ENCODE assay signal across 4 cellular contexts in the genomic region with DNA sequence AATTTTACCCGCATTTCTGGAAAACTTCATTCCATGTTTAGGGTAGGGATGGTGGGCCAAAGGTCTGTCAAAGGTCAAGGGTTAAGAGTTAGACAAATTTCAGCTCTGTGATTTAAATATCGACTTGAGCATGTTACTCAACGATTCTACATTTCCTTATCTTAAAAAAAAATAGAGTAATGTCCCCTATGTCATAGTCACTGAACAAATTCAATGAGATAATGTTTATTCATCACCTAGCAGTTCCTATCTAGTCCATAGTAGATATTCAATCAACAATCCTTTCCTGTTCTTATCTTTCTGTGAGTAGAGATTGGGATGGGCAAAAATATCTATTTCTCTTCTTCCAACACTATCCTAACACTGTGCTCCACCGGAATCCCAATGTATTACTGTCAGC.
TF ChIP-seq lines count a peak whose summit lies in the region.

No MANE protein-coding gene starts in this region.

TF ChIP-seq in liver, 16 proteins besides CTCF, POLR2A, EP300 and RAD21 (continues in another document):
- TF ChIP-seq TAF1 (conservative IDR thresholded peaks at IDR 0.05) (no peak), SP1 (IDR thresholded peaks at IDR 0.05) (peak; percentile 14), FOXA2 (IDR thresholded peaks at IDR 0.05) (no peak), YY1 (IDR thresholded peaks at IDR 0.05) (no peak), JUND (IDR thresholded peaks at IDR 0.05) (no peak), NR2F2 (IDR thresholded peaks at IDR 0.05) (peak; percentile 78)
- TF ChIP-seq, protein P1, sequence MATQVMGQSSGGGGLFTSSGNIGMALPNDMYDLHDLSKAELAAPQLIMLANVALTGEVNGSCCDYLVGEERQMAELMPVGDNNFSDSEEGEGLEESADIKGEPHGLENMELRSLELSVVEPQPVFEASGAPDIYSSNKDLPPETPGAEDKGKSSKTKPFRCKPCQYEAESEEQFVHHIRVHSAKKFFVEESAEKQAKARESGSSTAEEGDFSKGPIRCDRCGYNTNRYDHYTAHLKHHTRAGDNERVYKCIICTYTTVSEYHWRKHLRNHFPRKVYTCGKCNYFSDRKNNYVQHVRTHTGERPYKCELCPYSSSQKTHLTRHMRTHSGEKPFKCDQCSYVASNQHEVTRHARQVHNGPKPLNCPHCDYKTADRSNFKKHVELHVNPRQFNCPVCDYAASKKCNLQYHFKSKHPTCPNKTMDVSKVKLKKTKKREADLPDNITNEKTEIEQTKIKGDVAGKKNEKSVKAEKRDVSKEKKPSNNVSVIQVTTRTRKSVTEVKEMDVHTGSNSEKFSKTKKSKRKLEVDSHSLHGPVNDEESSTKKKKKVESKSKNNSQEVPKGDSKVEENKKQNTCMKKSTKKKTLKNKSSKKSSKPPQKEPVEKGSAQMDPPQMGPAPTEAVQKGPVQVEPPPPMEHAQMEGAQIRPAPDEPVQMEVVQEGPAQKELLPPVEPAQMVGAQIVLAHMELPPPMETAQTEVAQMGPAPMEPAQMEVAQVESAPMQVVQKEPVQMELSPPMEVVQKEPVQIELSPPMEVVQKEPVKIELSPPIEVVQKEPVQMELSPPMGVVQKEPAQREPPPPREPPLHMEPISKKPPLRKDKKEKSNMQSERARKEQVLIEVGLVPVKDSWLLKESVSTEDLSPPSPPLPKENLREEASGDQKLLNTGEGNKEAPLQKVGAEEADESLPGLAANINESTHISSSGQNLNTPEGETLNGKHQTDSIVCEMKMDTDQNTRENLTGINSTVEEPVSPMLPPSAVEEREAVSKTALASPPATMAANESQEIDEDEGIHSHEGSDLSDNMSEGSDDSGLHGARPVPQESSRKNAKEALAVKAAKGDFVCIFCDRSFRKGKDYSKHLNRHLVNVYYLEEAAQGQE (IDR thresholded peaks at IDR 0.05): no peak
- TF ChIP-seq, protein P2, sequence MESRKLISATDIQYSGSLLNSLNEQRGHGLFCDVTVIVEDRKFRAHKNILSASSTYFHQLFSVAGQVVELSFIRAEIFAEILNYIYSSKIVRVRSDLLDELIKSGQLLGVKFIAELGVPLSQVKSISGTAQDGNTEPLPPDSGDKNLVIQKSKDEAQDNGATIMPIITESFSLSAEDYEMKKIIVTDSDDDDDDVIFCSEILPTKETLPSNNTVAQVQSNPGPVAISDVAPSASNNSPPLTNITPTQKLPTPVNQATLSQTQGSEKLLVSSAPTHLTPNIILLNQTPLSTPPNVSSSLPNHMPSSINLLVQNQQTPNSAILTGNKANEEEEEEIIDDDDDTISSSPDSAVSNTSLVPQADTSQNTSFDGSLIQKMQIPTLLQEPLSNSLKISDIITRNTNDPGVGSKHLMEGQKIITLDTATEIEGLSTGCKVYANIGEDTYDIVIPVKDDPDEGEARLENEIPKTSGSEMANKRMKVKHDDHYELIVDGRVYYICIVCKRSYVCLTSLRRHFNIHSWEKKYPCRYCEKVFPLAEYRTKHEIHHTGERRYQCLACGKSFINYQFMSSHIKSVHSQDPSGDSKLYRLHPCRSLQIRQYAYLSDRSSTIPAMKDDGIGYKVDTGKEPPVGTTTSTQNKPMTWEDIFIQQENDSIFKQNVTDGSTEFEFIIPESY (IDR thresholded peaks at IDR 0.05): no peak

TF ChIP-seq in HepG2, 621 proteins besides CTCF, POLR2A, EP300 and RAD21:
- TF ChIP-seq, protein P3, sequence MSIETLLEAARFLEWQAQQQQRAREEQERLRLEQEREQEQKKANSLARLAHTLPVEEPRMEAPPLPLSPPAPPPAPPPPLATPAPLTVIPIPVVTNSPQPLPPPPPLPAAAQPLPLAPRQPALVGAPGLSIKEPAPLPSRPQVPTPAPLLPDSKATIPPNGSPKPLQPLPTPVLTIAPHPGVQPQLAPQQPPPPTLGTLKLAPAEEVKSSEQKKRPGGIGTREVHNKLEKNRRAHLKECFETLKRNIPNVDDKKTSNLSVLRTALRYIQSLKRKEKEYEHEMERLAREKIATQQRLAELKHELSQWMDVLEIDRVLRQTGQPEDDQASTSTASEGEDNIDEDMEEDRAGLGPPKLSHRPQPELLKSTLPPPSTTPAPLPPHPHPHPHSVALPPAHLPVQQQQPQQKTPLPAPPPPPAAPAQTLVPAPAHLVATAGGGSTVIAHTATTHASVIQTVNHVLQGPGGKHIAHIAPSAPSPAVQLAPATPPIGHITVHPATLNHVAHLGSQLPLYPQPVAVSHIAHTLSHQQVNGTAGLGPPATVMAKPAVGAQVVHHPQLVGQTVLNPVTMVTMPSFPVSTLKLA (IDR thresholded peaks at IDR 0.05): no peak
- TF ChIP-seq SP5 (CRISPR knock-in tag; IDR thresholded peaks at IDR 0.05; ENCODE audit: borderline replicate concordance, low read depth) (no peak), ZNF747 (CRISPR knock-in tag; IDR thresholded peaks at IDR 0.05; ENCODE audit: borderline replicate concordance) (no peak), ZSCAN31 (CRISPR knock-in tag; IDR thresholded peaks at IDR 0.05; ENCODE audit: low read depth) (no peak), ZNF235 (CRISPR knock-in tag; IDR thresholded peaks at IDR 0.05; ENCODE audit: borderline replicate concordance) (no peak), NAIF1 (CRISPR knock-in tag; IDR thresholded peaks at IDR 0.05; ENCODE audit: borderline replicate concordance) (no peak), ZNF660 (CRISPR knock-in tag; IDR thresholded peaks at IDR 0.05; ENCODE audit: borderline replicate concordance, low read depth) (no peak), ZFP36L2 (CRISPR knock-in tag; IDR thresholded peaks at IDR 0.05) (no peak), RARA (CRISPR knock-in tag; IDR thresholded peaks at IDR 0.05) (no peak), ZFP90 (CRISPR knock-in tag; IDR thresholded peaks at IDR 0.05; ENCODE audit: borderline replicate concordance) (no peak), ZFY (CRISPR knock-in tag; IDR thresholded peaks at IDR 0.05) (no peak)
- TF ChIP-seq, protein P4, sequence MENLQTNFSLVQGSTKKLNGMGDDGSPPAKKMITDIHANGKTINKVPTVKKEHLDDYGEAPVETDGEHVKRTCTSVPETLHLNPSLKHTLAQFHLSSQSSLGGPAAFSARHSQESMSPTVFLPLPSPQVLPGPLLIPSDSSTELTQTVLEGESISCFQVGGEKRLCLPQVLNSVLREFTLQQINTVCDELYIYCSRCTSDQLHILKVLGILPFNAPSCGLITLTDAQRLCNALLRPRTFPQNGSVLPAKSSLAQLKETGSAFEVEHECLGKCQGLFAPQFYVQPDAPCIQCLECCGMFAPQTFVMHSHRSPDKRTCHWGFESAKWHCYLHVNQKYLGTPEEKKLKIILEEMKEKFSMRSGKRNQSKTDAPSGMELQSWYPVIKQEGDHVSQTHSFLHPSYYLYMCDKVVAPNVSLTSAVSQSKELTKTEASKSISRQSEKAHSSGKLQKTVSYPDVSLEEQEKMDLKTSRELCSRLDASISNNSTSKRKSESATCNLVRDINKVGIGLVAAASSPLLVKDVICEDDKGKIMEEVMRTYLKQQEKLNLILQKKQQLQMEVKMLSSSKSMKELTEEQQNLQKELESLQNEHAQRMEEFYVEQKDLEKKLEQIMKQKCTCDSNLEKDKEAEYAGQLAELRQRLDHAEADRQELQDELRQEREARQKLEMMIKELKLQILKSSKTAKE (CRISPR knock-in tag; IDR thresholded peaks at IDR 0.05; ENCODE audit: borderline replicate concordance): no peak
TF ChIP-seq in HepG2: peak in this region for 0.

TF ChIP-seq in IMR-90, 13 proteins besides CTCF, POLR2A, EP300 and RAD21:
- no peak for TF ChIP-seq MAFK (IDR thresholded peaks at IDR 0.05; ENCODE audit: low read depth, low read length)

TF ChIP-seq in endothelial cell of umbilical vein, 7 proteins besides CTCF, POLR2A, EP300 and RAD21:
- TF ChIP-seq, protein P5, sequence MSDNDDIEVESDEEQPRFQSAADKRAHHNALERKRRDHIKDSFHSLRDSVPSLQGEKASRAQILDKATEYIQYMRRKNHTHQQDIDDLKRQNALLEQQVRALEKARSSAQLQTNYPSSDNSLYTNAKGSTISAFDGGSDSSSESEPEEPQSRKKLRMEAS (IDR thresholded peaks at IDR 0.05; ENCODE audit: insufficient read depth, insufficient read length): no peak
- TF ChIP-seq FOS (IDR thresholded peaks at IDR 0.05; ENCODE audit: borderline replicate concordance, insufficient read depth, low read length) (no peak), JUN (IDR thresholded peaks at IDR 0.05; ENCODE audit: borderline replicate concordance, insufficient read depth, insufficient read length, low read depth) (no peak), MYC (IDR thresholded peaks at IDR 0.05; ENCODE audit: low read depth, low read length) (no peak), POLR2AphosphoS5 (IDR thresholded peaks at IDR 0.05; ENCODE audit: insufficient read depth, low read depth, low read length) (no peak), EZH2 (IDR thresholded peaks at IDR 0.05; ENCODE audit: borderline replicate concordance, low read depth, low read length, severe bottlenecking) (no peak), GATA2 (IDR thresholded peaks at IDR 0.05; ENCODE audit: insufficient read depth, insufficient read length, low read depth, low read length) (no peak)
